8 cellular contexts compared by ENCODE assay signal in genomic region chr11:87097582-87097981, GRCh38. TPM values are rescaled to one million over a fixed set of nuclear protein-coding genes. Genes with fewer than 3 reads are reported as not detected.
DNase-seq lines count a peak whose midpoint lies in the region; ATAC-seq and TF ChIP-seq lines count a peak whose summit lies in the region.

No MANE protein-coding gene starts in this region.

- H3K4me2 ChIP-seq in OCI-LY7 (ENCODE audit: low read length), result no peak overlapping the region

- H3K4me3 ChIP-seq in OCI-LY7 (ENCODE audit: low read depth, low read length, poor library complexity, severe bottlenecking) (no peak overlapping the region), adrenal gland (no peak overlapping the region)

- no peak for TF ChIP-seq POLR2A in adrenal gland (IDR thresholded peaks at IDR 0.05)

- H3K4me1 ChIP-seq in OCI-LY7 (ENCODE audit: insufficient read depth, low read length, poor library complexity, severe bottlenecking) (no peaks in the 10 kb centered on the region), adrenal gland (replicated peaks in 1 of 2) (peaks cover 0 to 10% of the 10 kb centered on the region in 2 donors)

- BruUV-seq in Calu3 (replicated peaks; lab: Mats Ljungman, UMichigan) (no TSS peak), OCI-LY7 (replicated peaks; lab: Mats Ljungman, UMichigan) (no TSS peak)

- no peak overlapping the region for H2AFZ ChIP-seq in OCI-LY7 (ENCODE audit: low read length)

- H3K9me3 ChIP-seq in OCI-LY7 (ENCODE audit: low read length), result peaks cover 7% of the 10 kb centered on the region; the same call in 1 of the 2 replicates
- peaks cover 0 to 9% (median 0%) of the 10 kb centered on the region in 3 donors for H3K9me3 ChIP-seq in adrenal gland (replicated peaks in 1 of 3)

- no peaks in the 10 kb centered on the region for H3K36me3 Mint-ChIP-seq in Calu3 (ENCODE audit: insufficient read depth, unreplicated experiment)
- peaks cover 18 to 22% (median 19%) of the 10 kb centered on the region in 3 donors for H3K36me3 Mint-ChIP-seq in immature natural killer cell

- H3K4me1 Mint-ChIP-seq in Calu3 (ENCODE audit: low read depth, unreplicated experiment) (peaks cover 6% of the 10 kb centered on the region), immature natural killer cell (peaks cover 8 to 12% of the 10 kb centered on the region in 2 donors)

- peak; percentile 40 for DNase-seq in Calu3
- DNase-seq in OCI-LY7 (ENCODE audit: low spot score), result peak; percentile 51
- peak; percentile 29 to 75 (median 46) for DNase-seq in adrenal gland
- peak; percentile 12 to 35 (median 22) for DNase-seq in immature natural killer cell
- DNase-seq in stimulated activated CD4-positive, alpha-beta T cell treated with anti-CD3 and anti-CD28 coated beads, Interleukin-4, amount 100 ng/mL, for 24 hours, result peak; percentile 27

- no peak overlapping the region for H3K27ac Mint-ChIP-seq in Calu3 (ENCODE audit: unreplicated experiment)
- peak overlapping the region in 2 of 6 donors; percentile 14 to 16 for H3K27ac Mint-ChIP-seq in immature natural killer cell

- H3K9me2 ChIP-seq in OCI-LY7 (ENCODE audit: insufficient read depth, low read length), result no peaks in the 10 kb centered on the region

- H4K20me1 ChIP-seq in OCI-LY7 (ENCODE audit: insufficient read depth, low read length), result no peaks in the 10 kb centered on the region

- no peaks in the 10 kb centered on the region for H3K27me3 ChIP-seq in adrenal gland

- no peaks in the 10 kb centered on the region for H3K79me2 ChIP-seq in OCI-LY7 (ENCODE audit: insufficient read depth, low read depth, low read length)

- TF ChIP-seq CTCF in Calu3 (IDR thresholded peaks at IDR 0.05; ENCODE audit: unreplicated experiment), result peak; percentile 39
- peak; percentile 83 for TF ChIP-seq CTCF in OCI-LY7 (conservative IDR thresholded peaks at IDR 0.05; ENCODE audit: low read length)
- peak; percentile 31 to 67 (median 60) for TF ChIP-seq CTCF in adrenal gland (IDR thresholded peaks at IDR 0.05)

- CTCF ChIA-PET in Calu3 (lab: Charles Lee), result interaction anchor here (0.6 to 1.5 kb wide), 6 partner anchors 9 to 203 kb away, joined by 3 to 6 read pairs (median 4); partner anchors contain the start of gene TMEM135
- CTCF ChIA-PET in OCI-LY7 (lab: Charles Lee; ENCODE audit: unreplicated experiment), result interaction anchor here (0.7 kb wide), 1 partner anchor 76 kb away, joined by 3 read pairs; no protein-coding TSS in a partner anchor

- H3K36me3 ChIP-seq in OCI-LY7 (ENCODE audit: insufficient read depth, low read length), result peaks cover 21% of the 10 kb centered on the region
- no peaks in the 10 kb centered on the region for H3K36me3 ChIP-seq in adrenal gland (replicated peaks in 1 of 2)

- H3K4me3 Mint-ChIP-seq in Calu3 (ENCODE audit: low read depth, unreplicated experiment) (no peak overlapping the region), immature natural killer cell (no peak overlapping the region)

- ATAC-seq in GM19035 (IDR thresholded peaks at IDR 0.05; ENCODE audit: unreplicated experiment) (peak; percentile 64), HG03175 (IDR thresholded peaks at IDR 0.05; ENCODE audit: unreplicated experiment) (peak; percentile 98), HG03439 (IDR thresholded peaks at IDR 0.05; ENCODE audit: unreplicated experiment) (no peak)

- H3K27ac ChIP-seq in OCI-LY7 (ENCODE audit: low read depth, low read length, poor library complexity, severe bottlenecking) (no peak overlapping the region), adrenal gland (no peak overlapping the region)

- H3K27me3 Mint-ChIP-seq in Calu3 (ENCODE audit: unreplicated experiment), result no peaks in the 10 kb centered on the region
- H3K27me3 Mint-ChIP-seq in immature natural killer cell (ENCODE audit: low read depth in 3 of 3), result no peaks in the 10 kb centered on the region

- intact Hi-C loops in Calu3 (cut with micrococcal nuclease; ENCODE audit: unreplicated experiment) (loop anchor here (2.0 to 10.0 kb wide), 4 partner anchors 15 to 193 kb away; no protein-coding TSS in a partner anchor), OCI-LY7 (cut with micrococcal nuclease; ENCODE audit: unreplicated experiment) (no loop called here), adrenal gland (cut with DNase I) (no loop called here)

- H3K9me3 Mint-ChIP-seq in Calu3 (ENCODE audit: low read depth, unreplicated experiment) (peaks cover 2% of the 10 kb centered on the region), immature natural killer cell (peaks cover 0 to 8% (median 5%) of the 10 kb centered on the region in 6 donors)

- POLR2A ChIA-PET in OCI-LY7 (lab: Charles Lee), result interaction anchor here (0.8 to 1.5 kb wide), 5 partner anchors 9 to 60 kb away, joined by 3 to 9 read pairs (median 3); partner anchors contain the start of gene TMEM135

- 29 to 54% (median 36%) methylated on average over 3 of the region's 3 CpGs for WGBS in adrenal gland, 4 donors

RNA-seq across cellular contexts. Expression of gene TMEM135, which starts 59.8 kb away (rescaled TPM):
- total RNA-seq in Calu3 (2022), result 11.1 and 12.6 TPM in 2 replicates
- total RNA-seq in OCI-LY7 (2014; rRNA removed; shearing (Covaris generic)), result 9.4 and 14.5 TPM in 2 replicates
- total RNA-seq in OCI-LY7 (2022), result 48.2 and 56.4 TPM in 2 replicates
- 100 to 1,000 TPM in 1 of 8 donors, 10 to 100 TPM in 7; 32.6 to 101 (median 44.5) TPM for total RNA-seq in adrenal gland
- polyA plus RNA-seq in adrenal gland, result 10 to 100 TPM in 1 of 3 donors, 1 to 10 TPM in 2; 8.2 to 60.3 (median 8.2) TPM
- 10 to 100 TPM in 2 of 3 donors, 1 to 10 TPM in 1; 7.3 to 20.2 (median 11.3) TPM for polyA plus RNA-seq in immature natural killer cell
